ENCODE assay signal across 9 cellular contexts in the genomic region with DNA sequence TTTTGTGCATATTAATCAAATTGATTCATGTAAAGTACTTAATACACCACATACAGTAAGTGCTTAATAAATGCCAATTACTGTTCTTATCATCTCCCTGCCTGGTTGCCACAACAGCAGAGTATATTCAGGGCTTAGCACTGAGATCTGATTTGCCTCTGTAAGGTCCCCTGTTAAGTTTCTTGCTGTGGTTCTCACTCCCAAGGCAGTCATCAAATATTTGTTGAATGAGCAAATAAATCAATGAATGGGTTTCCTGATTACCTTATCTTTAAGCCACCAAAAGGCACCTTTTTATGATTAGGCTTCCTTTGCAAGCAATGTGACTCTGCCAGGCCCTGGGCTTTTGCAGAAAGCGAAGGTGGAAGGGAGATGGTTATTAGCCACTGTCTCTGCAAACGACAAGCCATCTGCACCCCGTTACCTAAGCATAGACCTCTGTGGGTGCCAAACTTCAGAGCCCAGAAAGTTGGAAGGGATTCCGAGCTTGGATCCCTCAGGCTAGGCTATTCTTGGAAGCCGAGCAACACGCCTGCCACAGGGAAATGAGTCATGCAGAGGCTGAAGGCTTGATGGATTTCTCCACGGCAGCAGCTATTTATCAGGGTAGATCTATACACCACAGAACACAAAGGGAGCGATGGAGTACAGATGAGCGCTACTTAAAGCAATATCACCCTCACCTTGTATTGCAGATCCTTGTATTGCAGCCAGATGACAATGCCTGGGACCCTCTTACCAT.
DNase-seq lines count a peak whose midpoint lies in the region; ATAC-seq, FAIRE-seq and TF ChIP-seq lines count a peak whose summit lies in the region.
"Had no signal": no experiment of that assay in that cellular context is flagged by ENCODE, and none has a peak within 500 bp of the region (broad histone marks: within the 10 kb centered on the region; RNA-seq: fewer than 3 reads in every experiment).

No MANE protein-coding gene starts in this region.

- no peaks in the 10 kb centered on the region for H3K27me3 Mint-ChIP-seq in activated CD4-positive, alpha-beta memory T cell treated with anti-CD3 and anti-CD28 coated beads for 36 hours

- H3K4me3 Mint-ChIP-seq in activated CD4-positive, alpha-beta memory T cell treated with anti-CD3 and anti-CD28 coated beads for 36 hours = no peak overlapping the region

- CTCF ChIA-PET in K562 (lab: Yijun Ruan, JAX; ENCODE audit: low intra/inter-chr PET ratio) = no interaction called here
- CTCF ChIA-PET in activated CD4-positive, alpha-beta memory T cell treated with anti-CD3 and anti-CD28 coated beads for 36 hours (lab: Charles Lee) = no interaction called here

- H3K4me1 ChIP-seq in GM23248 (ENCODE audit: insufficient read depth) = no peaks in the 10 kb centered on the region
- no peaks in the 10 kb centered on the region for H3K4me1 ChIP-seq in K562 (replicated peaks in 1 of 2; ENCODE audit: control insufficient read depth in 2 of 2, insufficient read depth in 2 of 2, low read length in 2 of 2)
- H3K4me1 ChIP-seq in right cardiac atrium (ENCODE audit: control insufficient read depth, insufficient read depth, low read length) = peaks cover 10% of the 10 kb centered on the region
- H3K4me1 ChIP-seq in sigmoid colon = peaks cover 0 to 23% (median 21%) of the 10 kb centered on the region in 4 donors

- no peaks in the 10 kb centered on the region for H3K9me1 ChIP-seq in K562 (ENCODE audit: control insufficient read depth, insufficient read depth, low read length)

- H3K4me2 ChIP-seq in GM23248 (ENCODE audit: unreplicated experiment) (no peak overlapping the region), K562 (ENCODE audit: insufficient read depth, low read length) (no peak overlapping the region)

- BruUV-seq in K562 (replicated peaks; lab: Mats Ljungman, UMichigan) = no TSS peak

- no peaks in the 10 kb centered on the region for H4K20me1 ChIP-seq in GM23248 (ENCODE audit: insufficient read depth)
- no peaks in the 10 kb centered on the region for H4K20me1 ChIP-seq in K562 (replicated peaks; ENCODE audit: control insufficient read depth, insufficient read depth, low read length)

- POLR2A ChIA-PET in K562 (lab: Yijun Ruan, JAX) = no interaction called here
- POLR2A ChIA-PET in activated CD4-positive, alpha-beta memory T cell treated with anti-CD3 and anti-CD28 coated beads for 36 hours (lab: Charles Lee) = no interaction called here

- H3K9me3 ChIP-seq in GM23248 (ENCODE audit: low read depth) (no peaks in the 10 kb centered on the region), K562 (replicated peaks; ENCODE audit: control insufficient read depth, insufficient read depth, low read depth, low read length) (no peaks in the 10 kb centered on the region), right cardiac atrium (ENCODE audit: control insufficient read depth, low read length) (no peaks in the 10 kb centered on the region), sigmoid colon (no peaks in the 10 kb centered on the region)

- H3F3A ChIP-seq in GM23248 (ENCODE audit: insufficient read depth) = no peaks in the 10 kb centered on the region

- intact Hi-C loops in K562 (cut with micrococcal nuclease) (no loop called here), right cardiac atrium (cut with DNase I) (no loop called here), sigmoid colon (cut with DNase I) (no loop called here)
- intact Hi-C loops in activated CD4-positive, alpha-beta memory T cell treated with anti-CD3 and anti-CD28 coated beads for 36 hours (cut with micrococcal nuclease) = no loop called here

- no peaks in the 10 kb centered on the region for H3K36me3 ChIP-seq in GM23248 (ENCODE audit: low read depth)
- no peaks in the 10 kb centered on the region for H3K36me3 ChIP-seq in K562 (ENCODE audit: control insufficient read depth, insufficient read depth, low read length)
- no peaks in the 10 kb centered on the region for H3K36me3 ChIP-seq in sigmoid colon

- H3K4me1 Mint-ChIP-seq in activated CD4-positive, alpha-beta memory T cell treated with anti-CD3 and anti-CD28 coated beads for 36 hours (ENCODE audit: low read depth) = no peaks in the 10 kb centered on the region

- no peak for ATAC-seq in K562
- ATAC-seq in right cardiac atrium = peak; percentile 86 to 95
- ATAC-seq in GM19023 (IDR thresholded peaks at IDR 0.05; ENCODE audit: unreplicated experiment) = no peak
- no peak for ATAC-seq in GM19395 (IDR thresholded peaks at IDR 0.05; ENCODE audit: unreplicated experiment)

- H3K9me3 Mint-ChIP-seq in activated CD4-positive, alpha-beta memory T cell treated with anti-CD3 and anti-CD28 coated beads for 36 hours = peaks cover 2% of the 10 kb centered on the region

- H3K79me2 ChIP-seq in GM23248 (ENCODE audit: insufficient read depth) = no peaks in the 10 kb centered on the region
- H3K79me2 ChIP-seq in K562 (ENCODE audit: control insufficient read depth, insufficient read depth, low read length) = no peaks in the 10 kb centered on the region

- 4% methylated on average over 9 of the region's 9 CpGs for WGBS in GM23248 (ENCODE audit: low coverage in 1 of 2, low lambda C conversion rate in 2 of 2, missing lambda C conversion rate in 2 of 2), 2 experiments
- whole genome bisulfite sequencing in K562 (ENCODE audit: insufficient coverage, low coverage, missing lambda C conversion rate) = 0% methylated on average over 9 of the region's 9 CpGs
- WGBS in right cardiac atrium = 10% methylated on average over 9 of the region's 9 CpGs
- WGBS in sigmoid colon, 2 donors = 22 to 37% methylated on average over 9 of the region's 9 CpGs

- H3K27ac ChIP-seq in GM23248 = no peak overlapping the region
- H3K27ac ChIP-seq in K562 (ENCODE audit: extremely low read depth, low read depth, low read length) = no peak overlapping the region
- H3K27ac ChIP-seq in right cardiac atrium (ENCODE audit: low read length) = peak overlapping the region; percentile 79
- peak overlapping the region; percentile 29 to 62 (median 39) for H3K27ac ChIP-seq in sigmoid colon

- H3K9ac ChIP-seq in GM23248 (no peak overlapping the region), K562 (ENCODE audit: insufficient read depth in 1 of 2, low read depth in 2 of 2, low read length in 2 of 2) (no peak overlapping the region)

- TF ChIP-seq RAD21 in K562 (CRISPR knock-in tag; conservative IDR thresholded peaks at IDR 0.05 in 1 of 2, IDR thresholded peaks at IDR 0.05 in 1 of 2) = no peak

- H3K27ac Mint-ChIP-seq in activated CD4-positive, alpha-beta memory T cell treated with anti-CD3 and anti-CD28 coated beads for 36 hours = no peak overlapping the region

- no peaks in the 10 kb centered on the region for H3K9me2 ChIP-seq in GM23248 (ENCODE audit: insufficient read depth)

- no peak overlapping the region for H3K4me3 ChIP-seq in GM23248
- no peak overlapping the region for H3K4me3 ChIP-seq in K562
- H3K4me3 ChIP-seq in right cardiac atrium (ENCODE audit: low read length) = no peak overlapping the region
- no peak overlapping the region for H3K4me3 ChIP-seq in sigmoid colon

- TF ChIP-seq CTCF in K562 (IDR thresholded peaks at IDR 0.05 in 2 of 3, conservative IDR thresholded peaks at IDR 0.05 in 1 of 3; ENCODE audit: insufficient read depth in 2 of 3, low read depth in 1 of 3, low read length in 3 of 3) (no peak), sigmoid colon (IDR thresholded peaks at IDR 0.05) (no peak), D721Med (IDR thresholded peaks at IDR 0.05; ENCODE audit: insufficient read depth, missing control alignments) (no peak)

- H3K36me3 Mint-ChIP-seq in activated CD4-positive, alpha-beta memory T cell treated with anti-CD3 and anti-CD28 coated beads for 36 hours = no peaks in the 10 kb centered on the region

- DNase-seq in GM23248 (peak; percentile 32), K562 (ENCODE audit: extremely low read depth in 1 of 4, low spot score in 3 of 4) (peak in 2 of 4 experiments; percentile 12 to 14), right cardiac atrium (peak; percentile 51 to 76 (median 61)), sigmoid colon (peak; percentile 73), D721Med (ENCODE audit: insufficient read length, low spot score) (no peak)
- DNase-seq in activated CD4-positive, alpha-beta memory T cell treated with anti-CD3 and anti-CD28 coated beads for 36 hours = no peak
- DNase-seq: NCI-H345 had no signal

- H3K27me3 ChIP-seq in GM23248 (replicated peaks; ENCODE audit: insufficient read depth) = no peaks in the 10 kb centered on the region
- no peaks in the 10 kb centered on the region for H3K27me3 ChIP-seq in K562 (ENCODE audit: control insufficient read depth in 2 of 2, insufficient read depth in 2 of 2, low read length in 2 of 2)
- H3K27me3 ChIP-seq in right cardiac atrium (ENCODE audit: control insufficient read depth, insufficient read depth) = no peaks in the 10 kb centered on the region
- H3K27me3 ChIP-seq in sigmoid colon = no peaks in the 10 kb centered on the region

- FAIRE-seq in K562 (lab: Jason Lieb, UNC) (no peak), D721Med (lab: Jason Lieb, UNC) (no peak)

- in situ Hi-C loops in GM23248 (cut with MboI) = no loop called here
- in situ Hi-C loops in K562 (cut with MboI) = no loop called here

- no peak for TF ChIP-seq EP300 in K562 (IDR thresholded peaks at IDR 0.05; ENCODE audit: low read length)
- no peak for TF ChIP-seq EP300 in sigmoid colon (IDR thresholded peaks at IDR 0.05)

- TF ChIP-seq POLR2A in K562 (conservative IDR thresholded peaks at IDR 0.05) (no peak), sigmoid colon (IDR thresholded peaks at IDR 0.05) (no peak)

- H2AFZ ChIP-seq in GM23248 = no peak overlapping the region
- no peak overlapping the region for H2AFZ ChIP-seq in K562 (ENCODE audit: low read depth, low read length)

TF ChIP-seq in K562, 482 proteins besides CTCF, POLR2A, EP300 and RAD21 (continues in another document):
- TF ChIP-seq PHF21A (IDR thresholded peaks at IDR 0.05; ENCODE audit: borderline replicate concordance, low read depth) = no peak
- TF ChIP-seq, protein P1, sequence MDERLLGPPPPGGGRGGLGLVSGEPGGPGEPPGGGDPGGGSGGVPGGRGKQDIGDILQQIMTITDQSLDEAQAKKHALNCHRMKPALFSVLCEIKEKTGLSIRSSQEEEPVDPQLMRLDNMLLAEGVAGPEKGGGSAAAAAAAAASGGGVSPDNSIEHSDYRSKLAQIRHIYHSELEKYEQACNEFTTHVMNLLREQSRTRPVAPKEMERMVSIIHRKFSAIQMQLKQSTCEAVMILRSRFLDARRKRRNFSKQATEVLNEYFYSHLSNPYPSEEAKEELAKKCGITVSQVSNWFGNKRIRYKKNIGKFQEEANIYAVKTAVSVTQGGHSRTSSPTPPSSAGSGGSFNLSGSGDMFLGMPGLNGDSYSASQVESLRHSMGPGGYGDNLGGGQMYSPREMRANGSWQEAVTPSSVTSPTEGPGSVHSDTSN (CRISPR knock-in tag; IDR thresholded peaks at IDR 0.05; ENCODE audit: low read depth) = no peak
- TF ChIP-seq, protein P1 (tag; conservative IDR thresholded peaks at IDR 0.05; ENCODE audit: low read depth) = 0 out of 2 replicates have a peak, but pooled peaks have one; percentile 27

Comparison
In these comparisons a context has a peak if more than half of its experiments do, and no peak if none do; other contexts are left out.
1. DNase-seq: peak in GM23248 (single experiment), right cardiac atrium (3 of 3) and sigmoid colon (single experiment); none in activated CD4-positive, alpha-beta memory T cell treated with anti-CD3 and anti-CD28 coated beads for 36 hours (single experiment) and D721Med (single experiment).
2. H3K27ac ChIP-seq: peak in right cardiac atrium (single experiment) and sigmoid colon (4 of 4); none in GM23248 (single experiment) and K562 (single experiment).
3. ATAC-seq: peak in right cardiac atrium (2 of 2); none in K562 (single experiment), GM19023 (single experiment) and GM19395 (single experiment).